In genomic region chr10:110865804-110866482, GRCh38 we compare ENCODE assay signal across 9 cellular contexts. TPM values are rescaled to one million over a fixed set of nuclear protein-coding genes. Genes with fewer than 3 reads are reported as not detected.
DNase-seq lines count a peak whose midpoint lies in the region; ATAC-seq, FAIRE-seq and TF ChIP-seq lines count a peak whose summit lies in the region.
"Had no signal": no experiment of that assay in that cellular context is flagged by ENCODE, and none has a peak within 500 bp of the region (broad histone marks: within the 10 kb centered on the region; RNA-seq: fewer than 3 reads in every experiment).

No MANE protein-coding gene starts in this region.

- POLR2A ChIA-PET in K562 (lab: Yijun Ruan, JAX): no interaction called here

- in situ Hi-C loops in K562 (cut with MboI): no loop called here
- in situ Hi-C loops in brain microvascular endothelial cell (cut with HindIII; ENCODE audit: low pct_ligation_motif_present, low sequenced_read_pairs): no loop called here

- no peak overlapping the region for H3K9ac ChIP-seq in K562 (ENCODE audit: insufficient read depth in 1 of 2, low read depth in 2 of 2, low read length in 2 of 2)

- intact Hi-C loops in K562 (cut with micrococcal nuclease): no loop called here
- intact Hi-C loops in mucosa of descending colon (cut with DNase I, micrococcal nuclease): no loop called here

- H3K36me3 ChIP-seq in K562 (ENCODE audit: control insufficient read depth, insufficient read depth, low read length): no peaks in the 10 kb centered on the region
- no peaks in the 10 kb centered on the region for H3K36me3 ChIP-seq in osteoblast (ENCODE audit: insufficient read depth, low read length)
- H3K36me3 ChIP-seq in mucosa of descending colon (ENCODE audit: low read depth): no peaks in the 10 kb centered on the region
- no peaks in the 10 kb centered on the region for H3K36me3 ChIP-seq in brain microvascular endothelial cell (replicated peaks)

- H3K27ac ChIP-seq in K562 (ENCODE audit: extremely low read depth, low read depth, low read length) (no peak overlapping the region), osteoblast (ENCODE audit: low read depth, low read length) (no peak overlapping the region), brain microvascular endothelial cell (no peak overlapping the region)

- no peaks in the 10 kb centered on the region for H3K9me3 ChIP-seq in K562 (replicated peaks; ENCODE audit: control insufficient read depth, insufficient read depth, low read depth, low read length)
- H3K9me3 ChIP-seq in osteoblast (ENCODE audit: low read depth, low read length): no peaks in the 10 kb centered on the region
- no peaks in the 10 kb centered on the region for H3K9me3 ChIP-seq in mucosa of descending colon

- no TSS peak for BruUV-seq in K562 (replicated peaks; lab: Mats Ljungman, UMichigan)

- 60% methylated on average over 4 of the region's 4 CpGs for WGBS in K562 (ENCODE audit: insufficient coverage, low coverage, missing lambda C conversion rate)

- TF ChIP-seq POLR2A in K562 (conservative IDR thresholded peaks at IDR 0.05): no peak

- TF ChIP-seq RAD21 in K562 (CRISPR knock-in tag; conservative IDR thresholded peaks at IDR 0.05 in 1 of 2, IDR thresholded peaks at IDR 0.05 in 1 of 2): no peak

- TF ChIP-seq CTCF in K562 (IDR thresholded peaks at IDR 0.05 in 2 of 3, conservative IDR thresholded peaks at IDR 0.05 in 1 of 3; ENCODE audit: insufficient read depth in 2 of 3, low read depth in 1 of 3, low read length in 3 of 3): no peak
- TF ChIP-seq CTCF in osteoblast (IDR thresholded peaks at IDR 0.05; ENCODE audit: extremely low read depth, low read depth, low read length): no peak
- no peak for TF ChIP-seq CTCF in mucosa of descending colon (IDR thresholded peaks at IDR 0.05)
- TF ChIP-seq CTCF in brain microvascular endothelial cell (IDR thresholded peaks at IDR 0.05; ENCODE audit: low read depth, low read length, missing control alignments): no peak

- peak; percentile 38 for ATAC-seq in HG03378 (IDR thresholded peaks at IDR 0.05; ENCODE audit: unreplicated experiment)
- ATAC-seq in K562: no peak
- ATAC-seq in mucosa of descending colon: no peak
- ATAC-seq in HG02852 (IDR thresholded peaks at IDR 0.05; ENCODE audit: unreplicated experiment): no peak

- H3K4me2 ChIP-seq in K562 (ENCODE audit: insufficient read depth, low read length) (no peak overlapping the region), osteoblast (ENCODE audit: insufficient read depth, low read length) (peak overlapping the region; percentile 17)

- no peak for TF ChIP-seq EP300 in K562 (IDR thresholded peaks at IDR 0.05; ENCODE audit: low read length)

- DNase-seq in GF-D8 (lab: John Stamatoyannopoulos, UW) (peak; percentile 11), K562 (ENCODE audit: extremely low read depth in 1 of 4, low spot score in 3 of 4) (no peak), osteoblast (ENCODE audit: insufficient read length, low spot score, missing footprints) (no peak), mucosa of descending colon (no peak), brain microvascular endothelial cell (no peak), hypothalamus (lab: John Stamatoyannopoulos, UW) (no peak)

- CTCF ChIA-PET in K562 (lab: Yijun Ruan, JAX; ENCODE audit: low intra/inter-chr PET ratio): no interaction called here

- H3K79me2 ChIP-seq in K562 (ENCODE audit: control insufficient read depth, insufficient read depth, low read length): no peaks in the 10 kb centered on the region
- no peaks in the 10 kb centered on the region for H3K79me2 ChIP-seq in osteoblast (ENCODE audit: insufficient read depth, low read length)

- H2AFZ ChIP-seq in K562 (ENCODE audit: low read depth, low read length): peak overlapping the region; percentile 99
- H2AFZ ChIP-seq in osteoblast (ENCODE audit: low read length): peak overlapping the region; percentile 64

- H3K4me3 ChIP-seq in K562: no peak overlapping the region
- no peak overlapping the region for H3K4me3 ChIP-seq in osteoblast (ENCODE audit: insufficient read depth, low read length)
- no peak overlapping the region for H3K4me3 ChIP-seq in mucosa of descending colon
- no peak overlapping the region for H3K4me3 ChIP-seq in brain microvascular endothelial cell (ENCODE audit: low read depth, low read length)

- H4K20me1 ChIP-seq in K562 (replicated peaks; ENCODE audit: control insufficient read depth, insufficient read depth, low read length): no peaks in the 10 kb centered on the region
- H4K20me1 ChIP-seq in osteoblast (ENCODE audit: insufficient read depth, low read length): no peaks in the 10 kb centered on the region

- H3K4me1 ChIP-seq in K562 (replicated peaks in 1 of 2; ENCODE audit: control insufficient read depth in 2 of 2, insufficient read depth in 2 of 2, low read length in 2 of 2) (peaks cover 9 to 55% of the 10 kb centered on the region in 2 experiments), osteoblast (ENCODE audit: insufficient read depth, low read length) (peaks cover 20% of the 10 kb centered on the region), mucosa of descending colon (ENCODE audit: low read depth) (peaks cover 59% of the 10 kb centered on the region)

- H3K27me3 ChIP-seq in K562 (ENCODE audit: control insufficient read depth in 2 of 2, insufficient read depth in 2 of 2, low read length in 2 of 2): no peaks in the 10 kb centered on the region
- H3K27me3 ChIP-seq in osteoblast (ENCODE audit: insufficient read depth, low read length): no peaks in the 10 kb centered on the region
- no peaks in the 10 kb centered on the region for H3K27me3 ChIP-seq in brain microvascular endothelial cell (replicated peaks)

- peak; percentile 32 for FAIRE-seq in K562 (lab: Jason Lieb, UNC)
- FAIRE-seq: TTC549 had no signal

- no peaks in the 10 kb centered on the region for H3K9me1 ChIP-seq in K562 (ENCODE audit: control insufficient read depth, insufficient read depth, low read length)

RNA-seq across cellular contexts. Expression of gene PDCD4, which starts 5.8 kb away (rescaled TPM):
- total RNA-seq in K562 (2011; cell fraction: chromatin; rRNA removed; ENCODE audit: low replicate concordance): 9.1 and 68.5 TPM in 2 replicates
- total RNA-seq in K562 (2011; cell fraction: nucleolus; rRNA removed): 2.7 and 5.9 TPM in 2 replicates
- 15.7 and 17.2 TPM in 2 replicates for total RNA-seq in K562 (2011; cell fraction: nucleoplasm; rRNA removed)
- total RNA-seq in K562 (2014; rRNA removed): 20.2 and 22.5 TPM in 2 replicates
- 33.7 and 44.2 TPM in 2 replicates for total RNA-seq in K562 (2014; rRNA removed; fragmentation: Illumina TruSeq; extraction: Trizol)
- total RNA-seq in K562 (2015; rRNA removed; fragmentation: Illumina TruSeq; extraction: Trizol): 15.9 and 18.3 TPM in 2 replicates
- total RNA-seq in K562 (2021): 28.0 and 44.1 TPM in 2 replicates
- 28.1 and 40.2 TPM in 2 replicates for polyA plus RNA-seq in K562 (2011; rRNA removed)
- polyA plus RNA-seq in K562 (2011; cell fraction: cytosol; rRNA removed): 2.7 and 13.3 TPM in 2 replicates
- polyA plus RNA-seq in K562 (2011; cell fraction: nucleus; rRNA removed): 11.9 and 17.6 TPM in 2 replicates
- 38.4 and 47.3 TPM in 2 replicates for polyA plus RNA-seq in K562 (2012)
- 38.0 and 38.2 TPM in 2 replicates for polyA plus RNA-seq in K562 (2014; fragmentation: Illumina TruSeq; extraction: Trizol)
- 10 to 100 TPM; 12.9 to 18.1 TPM for polyA plus RNA-seq in K562 (2014; fragmentation: Nextera tagmentation; extraction: Ambion mirVana)
- polyA plus RNA-seq in K562 (2014; rRNA removed): 34.4 and 36.6 TPM in 2 replicates
- 37.7 and 52.1 TPM in 2 replicates for polyA minus RNA-seq in K562 (2011; rRNA and poly(A)+ RNA removed)
- polyA minus RNA-seq in K562 (2011; cell fraction: cytosol; rRNA and poly(A)+ RNA removed): 14.9 and 17.9 TPM in 2 replicates
- 11.0 and 21.5 TPM in 2 replicates for polyA minus RNA-seq in K562 (2011; cell fraction: nucleus; rRNA and poly(A)+ RNA removed)
- total RNA-seq in osteoblast: 63.1 and 73.8 TPM in 2 replicates
- total RNA-seq in mucosa of descending colon: 100 to 1,000 TPM; 290 to 605 (median 528) TPM

RNA-seq across cellular contexts. Expression of gene BBIP1, which starts 53.0 kb away (rescaled TPM):
- total RNA-seq in K562 (2011; cell fraction: chromatin; rRNA removed; ENCODE audit: low replicate concordance): 8.1 and 22.8 TPM in 2 replicates
- total RNA-seq in K562 (2011; cell fraction: nucleolus; rRNA removed): 5.1 and 5.5 TPM in 2 replicates
- 9.8 and 37.7 TPM in 2 replicates for total RNA-seq in K562 (2011; cell fraction: nucleoplasm; rRNA removed)
- total RNA-seq in K562 (2014; rRNA removed): 5.2 and 12.2 TPM in 2 replicates
- total RNA-seq in K562 (2014; rRNA removed; fragmentation: Illumina TruSeq; extraction: Trizol): 19.4 and 21.2 TPM in 2 replicates
- total RNA-seq in K562 (2015; rRNA removed; fragmentation: Illumina TruSeq; extraction: Trizol): 18.1 and 18.9 TPM in 2 replicates
- total RNA-seq in K562 (2021): 12.5 and 17.2 TPM in 2 replicates
- 19.2 and 24.2 TPM in 2 replicates for polyA plus RNA-seq in K562 (2011; rRNA removed)
- 2.6 and 4.7 TPM in 2 replicates for polyA plus RNA-seq in K562 (2011; cell fraction: cytosol; rRNA removed)
- polyA plus RNA-seq in K562 (2011; cell fraction: nucleus; rRNA removed): 8.6 and 11.2 TPM in 2 replicates
- polyA plus RNA-seq in K562 (2012): 17.8 and 20.6 TPM in 2 replicates
- polyA plus RNA-seq in K562 (2014; fragmentation: Illumina TruSeq; extraction: Trizol): 23.0 and 27.8 TPM in 2 replicates
- 10 to 100 TPM; 30.6 to 31.0 TPM for polyA plus RNA-seq in K562 (2014; fragmentation: Nextera tagmentation; extraction: Ambion mirVana)
- polyA plus RNA-seq in K562 (2014; rRNA removed): 14.1 and 17.3 TPM in 2 replicates
- 17.2 and 21.9 TPM in 2 replicates for polyA minus RNA-seq in K562 (2011; rRNA and poly(A)+ RNA removed)
- polyA minus RNA-seq in K562 (2011; cell fraction: cytosol; rRNA and poly(A)+ RNA removed): 3.5 and 5.2 TPM in 2 replicates
- polyA minus RNA-seq in K562 (2011; cell fraction: nucleus; rRNA and poly(A)+ RNA removed): 7.0 and 15.1 TPM in 2 replicates
- total RNA-seq in osteoblast: 31.2 and 32.2 TPM in 2 replicates
- total RNA-seq in mucosa of descending colon: 10 to 100 TPM; 10.6 to 23.4 (median 17.6) TPM

RNA-seq across cellular contexts. Expression of gene SHOC2, which starts 53.5 kb away (rescaled TPM):
- 6.3 and 27.4 TPM in 2 replicates for total RNA-seq in K562 (2011; cell fraction: chromatin; rRNA removed; ENCODE audit: low replicate concordance)
- 3.5 and 5.8 TPM in 2 replicates for total RNA-seq in K562 (2011; cell fraction: nucleolus; rRNA removed)
- 8.9 and 10.8 TPM in 2 replicates for total RNA-seq in K562 (2011; cell fraction: nucleoplasm; rRNA removed)
- total RNA-seq in K562 (2014; rRNA removed): 9.2 and 10.2 TPM in 2 replicates
- total RNA-seq in K562 (2014; rRNA removed; fragmentation: Illumina TruSeq; extraction: Trizol): 14.6 and 17.2 TPM in 2 replicates
- 13.8 and 16.1 TPM in 2 replicates for total RNA-seq in K562 (2015; rRNA removed; fragmentation: Illumina TruSeq; extraction: Trizol)
- total RNA-seq in K562 (2021): 16.8 and 17.2 TPM in 2 replicates
- polyA plus RNA-seq in K562 (2011; rRNA removed): 10.2 and 14.9 TPM in 2 replicates
- polyA plus RNA-seq in K562 (2011; cell fraction: cytosol; rRNA removed): 3.5 and 6.9 TPM in 2 replicates
- 3.3 and 4.2 TPM in 2 replicates for polyA plus RNA-seq in K562 (2011; cell fraction: nucleus; rRNA removed)
- polyA plus RNA-seq in K562 (2012): 11.0 and 13.0 TPM in 2 replicates
- 16.3 and 17.2 TPM in 2 replicates for polyA plus RNA-seq in K562 (2014; fragmentation: Illumina TruSeq; extraction: Trizol)
- 10 to 100 TPM; 11.4 to 17.5 TPM for polyA plus RNA-seq in K562 (2014; fragmentation: Nextera tagmentation; extraction: Ambion mirVana)
- 9.2 and 10.3 TPM in 2 replicates for polyA plus RNA-seq in K562 (2014; rRNA removed)
- 28.5 and 31.2 TPM in 2 replicates for polyA minus RNA-seq in K562 (2011; rRNA and poly(A)+ RNA removed)
- 6.8 and 13.1 TPM in 2 replicates for polyA minus RNA-seq in K562 (2011; cell fraction: cytosol; rRNA and poly(A)+ RNA removed)
- polyA minus RNA-seq in K562 (2011; cell fraction: nucleus; rRNA and poly(A)+ RNA removed): 9.7 and 21.9 TPM in 2 replicates
- 69.0 and 73.8 TPM in 2 replicates for total RNA-seq in osteoblast
- 10 to 100 TPM; 68.5 to 90.7 (median 72.3) TPM for total RNA-seq in mucosa of descending colon
